In genomic region chr10:21517983-21518628, GRCh38 we compare ENCODE assay signal across 8 cellular contexts. TPM values are rescaled to one million over a fixed set of nuclear protein-coding genes. Genes with fewer than 3 reads are reported as not detected.
DNase-seq lines count a peak whose midpoint lies in the region; ATAC-seq and TF ChIP-seq lines count a peak whose summit lies in the region.

No MANE protein-coding gene starts in this region.

- no peak for TF ChIP-seq CTCF in LNCaP clone FGC (IDR thresholded peaks at IDR 0.05; ENCODE audit: control insufficient read depth, extremely low read depth, insufficient read depth)
- no peak for TF ChIP-seq CTCF in esophagus squamous epithelium (IDR thresholded peaks at IDR 0.05)
- no peak for TF ChIP-seq CTCF in ovary (IDR thresholded peaks at IDR 0.05)

- no peaks in the 10 kb centered on the region for H3K36me3 ChIP-seq in esophagus squamous epithelium
- no peaks in the 10 kb centered on the region for H3K36me3 ChIP-seq in ovary

- peak; percentile 40 for ATAC-seq in SK-N-SH treated with all-trans-retinoic acid at 6 μM for 48 hours
- ATAC-seq in GM21576 (IDR thresholded peaks at IDR 0.05; ENCODE audit: unreplicated experiment) = no peak
- no peak for ATAC-seq in GM18511 (IDR thresholded peaks at IDR 0.05; ENCODE audit: unreplicated experiment)

- intact Hi-C loops in esophagus squamous epithelium (cut with DNase I) (loop anchor here (10.0 kb wide), 1 partner anchor 717 kb away; no protein-coding TSS in a partner anchor), ovary (cut with DNase I) (loop anchor here in 2 of 4 donors (2.0 to 10.0 kb wide), 2 partner anchors 15 to 807 kb away; partner anchors contain the start of gene BMI1 (in 1 of the 2))

- peaks cover 0 to 32% (median 0%) of the 10 kb centered on the region in 4 donors for H3K27me3 ChIP-seq in esophagus squamous epithelium
- no peaks in the 10 kb centered on the region for H3K27me3 ChIP-seq in ovary

- H3K4me3 ChIP-seq in LNCaP clone FGC (ENCODE audit: low read depth, low read length) (peak overlapping the region; percentile 40), esophagus squamous epithelium (peak overlapping the region; percentile 53 to 70 (median 65)), ovary (peak overlapping the region; percentile 48)

- 3 to 8% methylated on average over 17 of the region's 17 CpGs for WGBS in esophagus squamous epithelium, 2 donors
- 4 to 10% (median 5%) methylated on average over 17 of the region's 17 CpGs for whole genome bisulfite sequencing in ovary, 3 donors

- TF ChIP-seq EP300 in ovary (IDR thresholded peaks at IDR 0.05) = no peak

- H3K9me3 ChIP-seq in esophagus squamous epithelium (no peaks in the 10 kb centered on the region), ovary (no peaks in the 10 kb centered on the region)

- H3K4me1 ChIP-seq in esophagus squamous epithelium (peaks cover 18 to 92% (median 19%) of the 10 kb centered on the region in 3 donors), ovary (ENCODE audit: insufficient read depth) (peaks cover 6% of the 10 kb centered on the region)

- H3K27ac ChIP-seq in esophagus squamous epithelium (peak overlapping the region; percentile 76 to 100 (median 92)), ovary (peak overlapping the region; percentile 81 to 90)

- DNase-seq in CD1c-positive myeloid dendritic cell (ENCODE audit: extremely low spot score) (peak; percentile 39), LNCaP clone FGC (ENCODE audit: low read depth) (no peak), esophagus squamous epithelium (lab: John Stamatoyannopoulos, UW) (no peak), ovary (no peak), AG20443 (ENCODE audit: low spot score) (no peak)

- peak in 1 of 4 donors; percentile 16 for TF ChIP-seq POLR2A in esophagus squamous epithelium (IDR thresholded peaks at IDR 0.05)
- no peak for TF ChIP-seq POLR2A in ovary (IDR thresholded peaks at IDR 0.05)

TF ChIP-seq in SK-N-SH treated with all-trans-retinoic acid at 6 μM for 48 hours, 23 proteins besides CTCF, POLR2A, EP300 and RAD21:
- TF ChIP-seq ESRRG (CRISPR knock-in tag; IDR thresholded peaks at IDR 0.05) (no peak), TOX (CRISPR knock-in tag; IDR thresholded peaks at IDR 0.05; ENCODE audit: borderline replicate concordance) (no peak), CREB5 (CRISPR knock-in tag; IDR thresholded peaks at IDR 0.05; ENCODE audit: low read depth) (no peak), TSHZ2 (CRISPR knock-in tag; IDR thresholded peaks at IDR 0.05) (peak; percentile 52; the same call in 1 of the 2 replicates), ZFP3 (CRISPR knock-in tag; IDR thresholded peaks at IDR 0.05) (no peak)

RNA-seq across cellular contexts. Expression of gene SKIDA1, which starts 7.4 kb away (rescaled TPM):
- under 1 TPM in 3 of 4 donors, not detected in 1; 0.53 to 0.57 (median 0.57) TPM for total RNA-seq in esophagus squamous epithelium
- total RNA-seq in ovary = 1 to 10 TPM; 1.1 to 4.2 (median 3.4) TPM
- polyA plus RNA-seq in ovary = 1 to 10 TPM; 1.1 to 1.7 TPM

RNA-seq across cellular contexts. Expression of gene MLLT10, which starts 15.9 kb away (rescaled TPM):
- total RNA-seq in esophagus squamous epithelium (10 to 100 TPM; 22.7 to 49.6 (median 32.4) TPM), ovary (10 to 100 TPM; 32.3 to 55.1 (median 43.7) TPM)
- polyA plus RNA-seq in ovary = 10 to 100 TPM; 23.6 to 27.4 TPM
